ENCODE assay signal across 8 cellular contexts in genomic region chr10:3782099-3782455, GRCh38. TPM values are rescaled to one million over a fixed set of nuclear protein-coding genes. Genes with fewer than 3 reads are reported as not detected.
A peak's percentile ranks its signal among the peaks of the same experiment; 100 is the strongest.
DNase-seq lines count a peak whose midpoint lies in the region; ATAC-seq and TF ChIP-seq lines count a peak whose summit lies in the region.

No MANE protein-coding gene starts in this region.

- H3K4me3 ChIP-seq in GM12865 (ENCODE audit: low read depth, low read length): peak overlapping the region; percentile 81
- H3K4me3 ChIP-seq in esophagus (ENCODE audit: low read depth in 1 of 2, low read length in 2 of 2): peak overlapping the region; percentile 90 to 92
- peak overlapping the region; percentile 96 for H3K4me3 ChIP-seq in rectal smooth muscle tissue (ENCODE audit: low read length)

- H3K36me3 ChIP-seq in esophagus (ENCODE audit: control insufficient read depth in 2 of 2, insufficient read depth in 2 of 2, low read length in 1 of 2) (peaks cover 18 to 24% of the 10 kb centered on the region in 2 donors), rectal smooth muscle tissue (ENCODE audit: control insufficient read depth, insufficient read depth, low read length) (peaks cover 38% of the 10 kb centered on the region)

- no peaks in the 10 kb centered on the region for H3K9me3 ChIP-seq in T-helper 17 cell (ENCODE audit: control insufficient read depth, low read length, poor library complexity, severe bottlenecking)
- H3K9me3 ChIP-seq in esophagus (ENCODE audit: control insufficient read depth in 2 of 2, insufficient read depth in 1 of 2, low read depth in 1 of 2, low read length in 1 of 2): no peaks in the 10 kb centered on the region

- H3K27ac ChIP-seq in esophagus (ENCODE audit: low read depth in 2 of 2, low read length in 1 of 2): peak overlapping the region; percentile 99
- H3K27ac ChIP-seq in rectal smooth muscle tissue (ENCODE audit: low read depth, low read length): peak overlapping the region; percentile 99

- no peak for TF ChIP-seq CTCF in GM12865 (IDR thresholded peaks at IDR 0.05; ENCODE audit: insufficient read depth, low read depth, low read length, missing control alignments)

- H3K36me3 Mint-ChIP-seq in T-helper 17 cell (ENCODE audit: low read depth): peaks cover 32% of the 10 kb centered on the region

- H3K27me3 Mint-ChIP-seq in T-helper 17 cell: peaks cover 4% of the 10 kb centered on the region

- H3K4me3 Mint-ChIP-seq in T-helper 17 cell: peak overlapping the region; percentile 94

- peak overlapping the region; percentile 2 for H3K9ac ChIP-seq in rectal smooth muscle tissue (ENCODE audit: low read length)

- peak; percentile 70 for DNase-seq in GM12865 (ENCODE audit: low read depth)
- peak in 1 of 3 donors; percentile 34 for DNase-seq in T-helper 17 cell
- no peak for DNase-seq in OCI-M2 (lab: John Stamatoyannopoulos, UW; ENCODE audit: unreplicated experiment)

- no peak for ATAC-seq in T-helper 17 cell
- ATAC-seq in GM21723 (IDR thresholded peaks at IDR 0.05; ENCODE audit: unreplicated experiment): no peak
- no peak for ATAC-seq in HG03432 (IDR thresholded peaks at IDR 0.05; ENCODE audit: unreplicated experiment)
- no peak for ATAC-seq in GM18907 (IDR thresholded peaks at IDR 0.05; ENCODE audit: unreplicated experiment)

- peaks cover 64% of the 10 kb centered on the region for H3K4me1 Mint-ChIP-seq in T-helper 17 cell

- H3K27ac Mint-ChIP-seq in T-helper 17 cell: peak overlapping the region; percentile 100

- 5 to 14% methylated on average over 9 of the region's 9 CpGs for WGBS in esophagus, 2 donors

- H3K27me3 ChIP-seq in esophagus (ENCODE audit: control insufficient read depth in 1 of 2, insufficient read depth in 2 of 2, low read length in 2 of 2) (no peaks in the 10 kb centered on the region), rectal smooth muscle tissue (ENCODE audit: control insufficient read depth, insufficient read depth, low read length) (no peaks in the 10 kb centered on the region)

- H3K4me1 ChIP-seq in esophagus (ENCODE audit: control insufficient read depth in 2 of 2, insufficient read depth in 2 of 2, low read length in 1 of 2) (peaks cover 6 to 18% of the 10 kb centered on the region in 2 donors), rectal smooth muscle tissue (ENCODE audit: control insufficient read depth, insufficient read depth, low read length) (peaks cover 41% of the 10 kb centered on the region)

RNA-seq across cellular contexts. Expression of gene KLF6, which starts 2.9 kb away (rescaled TPM):
- total RNA-seq in T-helper 17 cell: 1,000 to 10,000 TPM; 1,918 to 2,317 TPM
- polyA plus RNA-seq in esophagus: 10 to 100 TPM; 41.6 to 44.7 TPM
